25 cellular contexts compared by ENCODE assay signal in the genomic region with DNA sequence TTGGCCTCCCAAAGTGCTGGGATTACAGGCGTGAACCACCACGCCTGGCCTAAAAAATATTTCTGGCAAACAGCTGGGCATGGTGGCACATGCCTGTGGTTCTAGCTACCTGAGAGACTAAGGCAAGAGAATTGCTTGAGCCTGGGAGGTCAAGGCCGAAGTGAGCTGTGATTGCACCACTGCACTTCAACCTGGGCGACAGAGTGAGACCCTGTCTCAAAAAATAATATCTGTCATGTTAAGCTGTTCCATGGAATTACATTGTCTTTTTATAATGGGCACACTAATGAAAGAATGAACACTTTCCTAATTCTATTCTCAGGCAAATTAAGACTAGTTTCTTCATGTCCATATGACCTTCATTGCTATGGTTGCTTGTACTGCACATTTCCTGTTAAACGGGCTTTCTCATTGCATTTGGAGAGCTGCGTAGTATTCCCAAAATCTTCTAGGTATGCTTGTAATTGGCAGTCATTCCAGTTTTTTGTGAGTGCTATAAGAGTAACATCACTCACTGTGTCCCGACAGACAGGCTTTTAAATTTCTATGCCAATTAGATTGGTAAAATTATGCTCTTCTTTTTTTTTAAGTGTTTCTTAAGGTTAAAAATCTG. TPM values are rescaled to one million over a fixed set of nuclear protein-coding genes. Genes with fewer than 3 reads are reported as not detected.
DNase-seq lines count a peak whose midpoint lies in the region; ATAC-seq and TF ChIP-seq lines count a peak whose summit lies in the region.
"Had no signal": no experiment of that assay in that cellular context is flagged by ENCODE, and none has a peak within 500 bp of the region (broad histone marks: within the 10 kb centered on the region; RNA-seq: fewer than 3 reads in every experiment).

No MANE protein-coding gene starts in this region.

- DNase-seq in mammary epithelial cell (no peak), MCF 10A (ENCODE audit: unreplicated experiment) (no peak), prostate gland (ENCODE audit: low spot score) (no peak)
- DNase-seq: activated gamma-delta T cell; anterior cingulate cortex; DMS53; GF-D8; glutamatergic neuron; H7; NCI-H1694 treated with DMSO at 0.1 percent for 48 hours; NCI-H2171 treated with DMSO at 0.1 percent for 48 hours; NCI-H524; nephron progenitor cell; posterior cingulate gyrus; sigmoid colon; stimulated activated CD4-positive, alpha-beta T cell treated with anti-CD3 and anti-CD28 coated beads, Interleukin-15, amount 100 ng/mL, for 24 hours; stimulated activated naive CD8-positive, alpha-beta T cell treated with anti-CD3 and anti-CD28 coated beads, Interleukin-15, amount 100 ng/mL, for 72 hours; T-cell; tibial artery had no signal

- BruUV-seq in mammary epithelial cell (replicated peaks; lab: Mats Ljungman, UMichigan) (no TSS peak), MCF 10A (replicated peaks; lab: Mats Ljungman, UMichigan) (no TSS peak)

- dilution Hi-C loops in mammary epithelial cell (cut with HindIII; ENCODE audit: low sequenced_read_pairs) = no loop called here

- intact Hi-C loops in mammary epithelial cell (cut with micrococcal nuclease) = no loop called here
- intact Hi-C loops in MCF 10A (cut with micrococcal nuclease) = no loop called here
- intact Hi-C loops in dendritic cell treated with granulocyte-macrophage colony-stimulating factor and Interleukin-4, amounts not matched to agents 40 ng/mL and 50 ng/mL, for 4 days (cut with micrococcal nuclease) = no loop called here
- intact Hi-C loops in prostate gland (cut with DNase I) = no loop called here

- H3K27me3 Mint-ChIP-seq in MCF 10A (ENCODE audit: insufficient read depth, unreplicated experiment) = no peaks in the 10 kb centered on the region
- no peaks in the 10 kb centered on the region for H3K27me3 Mint-ChIP-seq in dendritic cell treated with granulocyte-macrophage colony-stimulating factor and Interleukin-4, amounts not matched to agents 40 ng/mL and 50 ng/mL, for 4 days
- H3K27me3 Mint-ChIP-seq: stimulated activated naive CD8-positive, alpha-beta T cell treated with anti-CD3 and anti-CD28 coated beads, Interleukin-15, amount 100 ng/mL, for 72 hours; T-cell had no signal

- H4K20me1 ChIP-seq in mammary epithelial cell (ENCODE audit: insufficient read depth, low read length) = peaks cover 45% of the 10 kb centered on the region

- ATAC-seq in GM21390 (IDR thresholded peaks at IDR 0.05; ENCODE audit: unreplicated experiment) = no peak
- no peak for ATAC-seq in GM21381 (IDR thresholded peaks at IDR 0.05; ENCODE audit: unreplicated experiment)
- ATAC-seq: activated CD4-positive, CD25-positive, alpha-beta regulatory T cell treated with anti-CD3 and anti-CD28 coated beads, Interleukin-2, amount 50 U/mL, for 24 hours; T-cell had no signal

- H3K4me3 Mint-ChIP-seq in MCF 10A (ENCODE audit: unreplicated experiment) = no peak overlapping the region
- no peak overlapping the region for H3K4me3 Mint-ChIP-seq in dendritic cell treated with granulocyte-macrophage colony-stimulating factor and Interleukin-4, amounts not matched to agents 40 ng/mL and 50 ng/mL, for 4 days
- H3K4me3 Mint-ChIP-seq: nephron progenitor cell; stimulated activated naive CD8-positive, alpha-beta T cell treated with anti-CD3 and anti-CD28 coated beads, Interleukin-15, amount 100 ng/mL, for 72 hours had no signal

- H3K4me1 ChIP-seq in mammary epithelial cell (ENCODE audit: insufficient read depth, low read length) (peaks cover 6% of the 10 kb centered on the region), HEK293 (ENCODE audit: control insufficient read depth, insufficient read depth, low read length) (peaks cover 11% of the 10 kb centered on the region; the same call in 1 of the 2 replicates), prostate gland (replicated peaks) (peaks cover 5% of the 10 kb centered on the region)

- H3K36me3 ChIP-seq in mammary epithelial cell (ENCODE audit: insufficient read depth, low read length) (peaks cover 26% of the 10 kb centered on the region), HEK293 (ENCODE audit: control insufficient read depth in 2 of 2, insufficient read depth in 1 of 2, low read length in 2 of 2) (peaks cover 29 to 45% of the 10 kb centered on the region in 2 experiments), prostate gland (peaks cover under 1 to 2% of the 10 kb centered on the region in 2 donors)

- H3K9ac ChIP-seq in mammary epithelial cell (ENCODE audit: insufficient read depth, low read length) = no peak overlapping the region

- peaks cover 21% of the 10 kb centered on the region for H3K4me1 Mint-ChIP-seq in MCF 10A (ENCODE audit: insufficient read depth, unreplicated experiment)
- H3K4me1 Mint-ChIP-seq in dendritic cell treated with granulocyte-macrophage colony-stimulating factor and Interleukin-4, amounts not matched to agents 40 ng/mL and 50 ng/mL, for 4 days (ENCODE audit: low read depth) = peaks cover 49% of the 10 kb centered on the region
- H3K4me1 Mint-ChIP-seq: nephron progenitor cell had no signal

- H2AFZ ChIP-seq in mammary epithelial cell (ENCODE audit: low read depth, low read length) = no peak overlapping the region

- no peak overlapping the region for H3K27ac ChIP-seq in mammary epithelial cell (ENCODE audit: insufficient read depth, low read depth, low read length)
- H3K27ac ChIP-seq in HEK293 (ENCODE audit: extremely low read depth, low read depth, low read length) = no peak overlapping the region
- H3K27ac ChIP-seq in prostate gland = no peak overlapping the region
- H3K27ac ChIP-seq: sigmoid colon, SJSA1, tibial artery had no signal

- H3K27me3 ChIP-seq in mammary epithelial cell (ENCODE audit: insufficient read depth, low read length) (no peaks in the 10 kb centered on the region), prostate gland (replicated peaks; ENCODE audit: insufficient read depth) (no peaks in the 10 kb centered on the region)
- H3K27me3 ChIP-seq: sigmoid colon, SJSA1, tibial artery had no signal

- H3K4me3 ChIP-seq in mammary epithelial cell (replicated peaks in 1 of 3; ENCODE audit: insufficient read depth in 1 of 3, low read depth in 2 of 3, low read length in 3 of 3) (no peak overlapping the region), HEK293 (ENCODE audit: low read depth, low read length) (no peak overlapping the region), prostate gland (no peak overlapping the region)
- H3K4me3 ChIP-seq: sigmoid colon, SJSA1, tibial artery had no signal

- peaks cover 33% of the 10 kb centered on the region for H3K36me3 Mint-ChIP-seq in MCF 10A (ENCODE audit: insufficient read depth, unreplicated experiment)
- H3K36me3 Mint-ChIP-seq in dendritic cell treated with granulocyte-macrophage colony-stimulating factor and Interleukin-4, amounts not matched to agents 40 ng/mL and 50 ng/mL, for 4 days (ENCODE audit: low read depth) = peaks cover 38% of the 10 kb centered on the region

- H3K4me2 ChIP-seq in mammary epithelial cell (ENCODE audit: insufficient read depth, low read depth, low read length) = peak overlapping the region; percentile 6

- TF ChIP-seq CTCF in mammary epithelial cell (conservative IDR thresholded peaks at IDR 0.05 in 1 of 2, IDR thresholded peaks at IDR 0.05 in 1 of 2; ENCODE audit: extremely low read depth in 1 of 2, insufficient read depth in 1 of 2, low read depth in 1 of 2, low read length in 2 of 2) = no peak
- TF ChIP-seq CTCF in MCF 10A (IDR thresholded peaks at IDR 0.05; ENCODE audit: unreplicated experiment) = no peak
- no peak for TF ChIP-seq CTCF in HEK293 (tag by site-specific recombination; IDR thresholded peaks at IDR 0.05)
- no peak for TF ChIP-seq CTCF in prostate gland (IDR thresholded peaks at IDR 0.05)

- in situ Hi-C loops in mammary epithelial cell (cut with MboI; ENCODE audit: low sequenced_read_pairs in 2 of 2) = loop anchor here (10.0 to 25.0 kb wide), 2 partner anchors 199 to 202 kb away; no protein-coding TSS in a partner anchor

- peaks cover 100% of the 10 kb centered on the region for H3K79me2 ChIP-seq in mammary epithelial cell (ENCODE audit: insufficient read depth, low read length)

- no peak for TF ChIP-seq POLR2A in prostate gland (IDR thresholded peaks at IDR 0.05)

- POLR2A ChIA-PET in MCF 10A (lab: Yijun Ruan, JAX) (interaction anchor here (1.0 to 4.6 kb wide), 3 partner anchors 9 to 13 kb away, joined by 3 to 26 read pairs (median 9); a partner anchor contains a TSS), HEK293 (lab: Yijun Ruan, JAX) (interaction anchor here (0.6 to 4.8 kb wide), 5 partner anchors 11 to 211 kb away, joined by 3 to 43 read pairs (median 4); a partner anchor contains a TSS)

- H3K27ac Mint-ChIP-seq in MCF 10A (ENCODE audit: low read depth, unreplicated experiment) = no peak overlapping the region
- H3K27ac Mint-ChIP-seq in dendritic cell treated with granulocyte-macrophage colony-stimulating factor and Interleukin-4, amounts not matched to agents 40 ng/mL and 50 ng/mL, for 4 days = peak overlapping the region; percentile 57
- H3K27ac Mint-ChIP-seq: nephron progenitor cell had no signal

- H3K9me3 ChIP-seq in mammary epithelial cell (replicated peaks; ENCODE audit: insufficient read depth, low read length) (no peaks in the 10 kb centered on the region), HEK293 (ENCODE audit: control insufficient read depth, insufficient read depth, low read depth, low read length) (no peaks in the 10 kb centered on the region), prostate gland (no peaks in the 10 kb centered on the region)
- H3K9me3 ChIP-seq: sigmoid colon, SJSA1, tibial artery had no signal

- no peaks in the 10 kb centered on the region for H3K9me3 Mint-ChIP-seq in MCF 10A (ENCODE audit: unreplicated experiment)
- H3K9me3 Mint-ChIP-seq in dendritic cell treated with granulocyte-macrophage colony-stimulating factor and Interleukin-4, amounts not matched to agents 40 ng/mL and 50 ng/mL, for 4 days = no peaks in the 10 kb centered on the region
- H3K9me3 Mint-ChIP-seq: stimulated activated naive CD8-positive, alpha-beta T cell treated with anti-CD3 and anti-CD28 coated beads, Interleukin-15, amount 100 ng/mL, for 72 hours; T-cell had no signal

- WGBS in mammary epithelial cell (ENCODE audit: low coverage, missing lambda C conversion rate) = 71% methylated on average over 5 of the region's 7 CpGs
- WGBS in prostate gland = 83% methylated on average over 7 of the region's 7 CpGs

- CTCF ChIA-PET in mammary epithelial cell (lab: Charles Lee; ENCODE audit: low non-redundant PET) (no interaction called here), MCF 10A (lab: Yijun Ruan, JAX) (interaction anchor here (0.6 to 2.4 kb wide), 6 partner anchors 15 to 204 kb away, joined by 3 to 12 read pairs (median 4); a partner anchor contains a TSS), HEK293 (lab: Yijun Ruan, JAX) (interaction anchor here (1.0 to 1.8 kb wide), 3 partner anchors 9 to 65 kb away, joined by 3 to 8 read pairs (median 7); no protein-coding TSS in a partner anchor)

TF ChIP-seq in HEK293, 187 proteins besides CTCF, POLR2A, EP300 and RAD21 (continues in another document):
- peak; percentile 25; the same call in 1 of the 2 replicates for TF ChIP-seq ZNF146 (tag by site-specific recombination; IDR thresholded peaks at IDR 0.05)

RNA-seq across cellular contexts. Expression of a gene that starts 12.1 kb away (rescaled TPM):
- total RNA-seq in mammary epithelial cell (10 to 100 TPM; 69.7 to 97.5 TPM), MCF 10A (2022) (77.8 and 121 TPM in 2 replicates), prostate gland (100 to 1,000 TPM; 286 to 504 TPM)
- polyA plus RNA-seq in mammary epithelial cell = 68.4 TPM
- polyA minus RNA-seq in mammary epithelial cell = 51.4 TPM
